In the genomic region with DNA sequence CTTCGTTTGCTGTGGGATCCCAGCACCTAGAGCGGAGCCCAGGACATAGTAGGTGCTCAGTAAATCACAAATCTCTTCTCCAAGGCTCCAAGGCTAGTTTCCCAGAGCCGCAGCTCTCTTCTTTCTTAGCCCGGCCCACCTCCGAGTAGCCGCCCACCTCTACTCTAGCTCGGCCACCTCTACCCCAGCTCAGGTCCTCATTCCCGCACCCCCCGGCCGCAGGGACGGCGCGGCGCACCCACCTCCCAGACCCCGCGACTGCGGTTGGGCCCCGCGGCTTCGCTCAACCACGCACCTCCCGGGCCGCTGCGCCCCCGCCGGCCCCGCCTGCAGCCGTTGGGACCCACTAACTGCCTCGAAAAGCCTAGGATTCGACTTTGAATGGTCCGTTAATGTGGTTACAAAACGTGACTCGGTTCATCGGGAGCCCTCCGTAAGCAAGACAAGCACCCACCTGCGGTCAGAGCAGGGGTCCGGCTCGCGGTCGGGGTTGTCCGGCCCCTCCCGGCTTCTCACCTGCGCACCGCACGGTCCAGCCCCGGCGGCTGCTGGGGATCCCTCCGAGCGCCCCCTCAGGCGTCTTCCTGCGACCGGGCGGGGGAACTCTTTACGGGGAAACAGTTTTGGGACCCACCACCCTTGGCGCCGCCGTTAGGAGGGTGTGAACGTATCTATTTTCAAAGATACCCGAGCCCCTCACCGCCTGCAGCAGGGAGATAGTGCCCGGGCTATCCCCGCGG, we compare ENCODE assay signal across 19 cellular contexts. TPM values are rescaled to one million over a fixed set of nuclear protein-coding genes. Genes with fewer than 3 reads are reported as not detected.
DNase-seq lines count a peak whose midpoint lies in the region; ATAC-seq and TF ChIP-seq lines count a peak whose summit lies in the region.
"Had no signal": no experiment of that assay in that cellular context is flagged by ENCODE, and none has a peak within 500 bp of the region (broad histone marks: within the 10 kb centered on the region; RNA-seq: fewer than 3 reads in every experiment).

Gene SLC2A14, minus strand, starts transcription at position 351 of the 740 bp plus-strand sequence. CDS start 3,035 bp downstream, outside the sequence.

- H3K27ac ChIP-seq in suprapubic skin (no peak within 1 kb of the TSS), caudate nucleus (ENCODE audit: low read depth, low read length) (no peak within 1 kb of the TSS)
- H3K27ac ChIP-seq: RWPE1, tibial artery had no signal

- H3K4me3 Mint-ChIP-seq in activated naive CD8-positive, alpha-beta T cell treated with anti-CD3 and anti-CD28 coated beads, Interleukin-2, amount 10 ng/mL, durations not matched to agents 7 days and 5 days: no peak within 1 kb of the TSS
- H3K4me3 Mint-ChIP-seq in activated naive CD8-positive, alpha-beta T cell treated with anti-CD3 and anti-CD28 coated beads, Interleukin-2, amount 50 U/mL, for 24 hours: no peak within 1 kb of the TSS
- H3K4me3 Mint-ChIP-seq: activated CD4-positive, alpha-beta T cell treated with anti-CD3 and anti-CD28 coated beads, Interleukin-2, amount 10 ng/mL, durations not matched to agents 7 days and 5 days; neural crest cell; T-helper 2 cell treated with Interferon-gamma antibody and Interleukin-4, amounts not matched to agents 5 μg/mL and 100 μg/mL, for 36 hours had no signal

- H3K27ac Mint-ChIP-seq in activated naive CD8-positive, alpha-beta T cell treated with anti-CD3 and anti-CD28 coated beads, Interleukin-2, amount 10 ng/mL, durations not matched to agents 7 days and 5 days: peak within 1 kb of the TSS; percentile 3
- H3K27ac Mint-ChIP-seq in activated naive CD8-positive, alpha-beta T cell treated with anti-CD3 and anti-CD28 coated beads, Interleukin-2, amount 50 U/mL, for 24 hours: no peak within 1 kb of the TSS
- H3K27ac Mint-ChIP-seq: activated T-helper 2 cell treated with anti-CD3 and anti-CD28 coated beads, Interferon-gamma antibody, Interleukin-2, Interleukin-4, amounts not matched to agents 10 μg/mL and 5 μg/mL and 100 μg/mL, durations not matched to agents 14 hours and 24 hours and 36 hours; T-helper 2 cell treated with Interferon-gamma antibody and Interleukin-4, amounts not matched to agents 5 μg/mL and 100 μg/mL, for 36 hours had no signal

- no peak for TF ChIP-seq CTCF in suprapubic skin (IDR thresholded peaks at IDR 0.05)

- peaks cover 5% of the 10 kb centered on the region for H3K4me1 ChIP-seq in iPS-15b (ENCODE audit: control insufficient read depth, insufficient read depth, low read length)
- peaks cover 7% of the 10 kb centered on the region for H3K4me1 ChIP-seq in suprapubic skin

- H3K27me3 Mint-ChIP-seq in activated naive CD8-positive, alpha-beta T cell treated with anti-CD3 and anti-CD28 coated beads, Interleukin-2, amount 10 ng/mL, durations not matched to agents 7 days and 5 days: peaks cover 48% of the 10 kb centered on the region
- peaks cover 30% of the 10 kb centered on the region for H3K27me3 Mint-ChIP-seq in activated naive CD8-positive, alpha-beta T cell treated with anti-CD3 and anti-CD28 coated beads, Interleukin-2, amount 50 U/mL, for 24 hours

- H3K36me3 Mint-ChIP-seq in activated naive CD8-positive, alpha-beta T cell treated with anti-CD3 and anti-CD28 coated beads, Interleukin-2, amount 10 ng/mL, durations not matched to agents 7 days and 5 days: no peaks in the 10 kb centered on the region
- H3K36me3 Mint-ChIP-seq in activated naive CD8-positive, alpha-beta T cell treated with anti-CD3 and anti-CD28 coated beads, Interleukin-2, amount 50 U/mL, for 24 hours (ENCODE audit: low read depth): no peaks in the 10 kb centered on the region

- POLR2A ChIA-PET in activated naive CD8-positive, alpha-beta T cell treated with anti-CD3 and anti-CD28 coated beads, Interleukin-2, amount 10 ng/mL, durations not matched to agents 7 days and 5 days (lab: Charles Lee): no interaction called here

- no peak for DNase-seq in activated naive CD8-positive, alpha-beta T cell treated with anti-CD3 and anti-CD28 coated beads, Interleukin-2, amount 10 ng/mL, durations not matched to agents 7 days and 5 days
- DNase-seq in activated naive CD8-positive, alpha-beta T cell treated with anti-CD3 and anti-CD28 coated beads, Interleukin-2, amount 50 U/mL, for 24 hours: no peak
- peak; percentile 14 for DNase-seq in astrocyte of the hippocampus (ENCODE audit: low read depth, low spot score)
- DNase-seq in suprapubic skin (ENCODE audit: low spot score in 2 of 2): no peak
- no peak for DNase-seq in caudate nucleus (lab: John Stamatoyannopoulos, UW)
- no peak for DNase-seq in DMS79 treated with DMSO at 0.1 percent for 48 hours (lab: John Stamatoyannopoulos, UW)
- DNase-seq: activated CD4-positive, alpha-beta T cell treated with anti-CD3 and anti-CD28 coated beads, Interleukin-2, amount 10 ng/mL, durations not matched to agents 7 days and 5 days; cerebellar nuclear complex; DMS53; NCI-H187 treated with DMSO at 0.1 percent for 48 hours; tibial artery had no signal

- H3K9me3 ChIP-seq in iPS-15b (ENCODE audit: control insufficient read depth, insufficient read depth, low read length) (no peaks in the 10 kb centered on the region), suprapubic skin (no peaks in the 10 kb centered on the region)
- H3K9me3 ChIP-seq: tibial artery had no signal

- H3K36me3 ChIP-seq in iPS-15b (ENCODE audit: control insufficient read depth, insufficient read depth, low read length) (no peaks in the 10 kb centered on the region), suprapubic skin (no peaks in the 10 kb centered on the region)
- H3K36me3 ChIP-seq: tibial artery had no signal

- peaks cover 5% of the 10 kb centered on the region for H3K4me1 Mint-ChIP-seq in activated naive CD8-positive, alpha-beta T cell treated with anti-CD3 and anti-CD28 coated beads, Interleukin-2, amount 10 ng/mL, durations not matched to agents 7 days and 5 days
- peaks cover 2% of the 10 kb centered on the region for H3K4me1 Mint-ChIP-seq in activated naive CD8-positive, alpha-beta T cell treated with anti-CD3 and anti-CD28 coated beads, Interleukin-2, amount 50 U/mL, for 24 hours
- H3K4me1 Mint-ChIP-seq: neural crest cell had no signal

- no peaks in the 10 kb centered on the region for H3K9me3 Mint-ChIP-seq in activated naive CD8-positive, alpha-beta T cell treated with anti-CD3 and anti-CD28 coated beads, Interleukin-2, amount 10 ng/mL, durations not matched to agents 7 days and 5 days
- H3K9me3 Mint-ChIP-seq in activated naive CD8-positive, alpha-beta T cell treated with anti-CD3 and anti-CD28 coated beads, Interleukin-2, amount 50 U/mL, for 24 hours: no peaks in the 10 kb centered on the region
- H3K9me3 Mint-ChIP-seq: activated CD4-positive, alpha-beta T cell treated with anti-CD3 and anti-CD28 coated beads, Interleukin-2, amount 10 ng/mL, durations not matched to agents 7 days and 5 days; activated T-helper 2 cell treated with anti-CD3 and anti-CD28 coated beads, Interferon-gamma antibody, Interleukin-2, Interleukin-4, amounts not matched to agents 10 μg/mL and 5 μg/mL and 100 μg/mL, durations not matched to agents 14 hours and 24 hours and 36 hours; T-helper 2 cell treated with Interferon-gamma antibody and Interleukin-4, amounts not matched to agents 5 μg/mL and 100 μg/mL, for 36 hours had no signal

- no peak for ATAC-seq in activated naive CD8-positive, alpha-beta T cell treated with anti-CD3 and anti-CD28 coated beads, Interleukin-2, amount 10 ng/mL, durations not matched to agents 7 days and 5 days (ENCODE audit: low read depth)
- ATAC-seq in activated naive CD8-positive, alpha-beta T cell treated with anti-CD3 and anti-CD28 coated beads, Interleukin-2, amount 50 U/mL, for 24 hours: no peak
- no peak for ATAC-seq in GM21529 (IDR thresholded peaks at IDR 0.05; ENCODE audit: unreplicated experiment)

- 16% methylated on average over 52 of the region's 63 CpGs for WGBS in suprapubic skin

- no peak for TF ChIP-seq POLR2A in suprapubic skin (IDR thresholded peaks at IDR 0.05)

- no peak for TF ChIP-seq EP300 in suprapubic skin (IDR thresholded peaks at IDR 0.05)

- peak within 1 kb of the TSS; percentile 1 for H3K9ac ChIP-seq in iPS-15b (ENCODE audit: low read depth, low read length)

- H3K27me3 ChIP-seq in iPS-15b (ENCODE audit: control insufficient read depth, insufficient read depth, low read length) (no peaks in the 10 kb centered on the region), suprapubic skin (peaks cover 29% of the 10 kb centered on the region)

- H3K4me3 ChIP-seq in iPS-15b (ENCODE audit: low read depth, low read length) (peak within 1 kb of the TSS; percentile 18), suprapubic skin (peak within 1 kb of the TSS; percentile 26)
- H3K4me3 ChIP-seq: smooth muscle cell had no signal

RNA-seq across cellular contexts. Expression of gene SLC2A14, which starts in this region (rescaled TPM):
- total RNA-seq in activated naive CD8-positive, alpha-beta T cell treated with anti-CD3 and anti-CD28 coated beads, Interleukin-2, amount 10 ng/mL, durations not matched to agents 7 days and 5 days: under 1 TPM in 1 of 2 experiments, not detected in 1; 0.11 TPM
- total RNA-seq in suprapubic skin: 1 to 10 TPM in 1 of 4 donors, under 1 TPM in 2, not detected in 1; 0.59 to 1.9 (median 0.83) TPM
- total RNA-seq: LHCN-M2 had no signal
